15 cellular contexts compared by ENCODE assay signal in genomic region chr6:44022296-44022661, GRCh38.
DNase-seq lines count a peak whose midpoint lies in the region; ATAC-seq and TF ChIP-seq lines count a peak whose summit lies in the region.
"Had no signal": no experiment of that assay in that cellular context is flagged by ENCODE, and none has a peak within 500 bp of the region (broad histone marks: within the 10 kb centered on the region; RNA-seq: fewer than 3 reads in every experiment).

No MANE protein-coding gene starts in this region.

- no peaks in the 10 kb centered on the region; the same call in none of the 2 replicates for H3K27me3 Mint-ChIP-seq in HFFc6 (ENCODE audit: insufficient read depth)

- no peaks in the 10 kb centered on the region for H3K36me3 ChIP-seq in WERI-Rb-1
- no peaks in the 10 kb centered on the region for H3K36me3 ChIP-seq in lower lobe of right lung

- H3K27me3 ChIP-seq in WERI-Rb-1 (ENCODE audit: insufficient read depth, low read depth, severe bottlenecking) (no peaks in the 10 kb centered on the region), lower lobe of right lung (ENCODE audit: low read depth) (peaks cover 5% of the 10 kb centered on the region)

- H3K4me3 ChIP-seq in WERI-Rb-1 (ENCODE audit: low read depth, low read length) (no peak overlapping the region), lower lobe of right lung (no peak overlapping the region)
- H3K4me3 ChIP-seq: dorsolateral prefrontal cortex, PC-9 had no signal

- H3K9me3 ChIP-seq in WERI-Rb-1 (ENCODE audit: severe bottlenecking) (peaks cover 4% of the 10 kb centered on the region), lower lobe of right lung (no peaks in the 10 kb centered on the region)

- H3K36me3 Mint-ChIP-seq in HFFc6 (ENCODE audit: low read depth) = peaks cover 18% of the 10 kb centered on the region
- H3K36me3 Mint-ChIP-seq: activated naive CD8-positive, alpha-beta T cell treated with anti-CD3 and anti-CD28 coated beads, Interleukin-2, amount 10 ng/mL, durations not matched to agents 7 days and 5 days had no signal

- peak; percentile 46 to 51 for ATAC-seq in lower lobe of right lung
- ATAC-seq in GM21825 (IDR thresholded peaks at IDR 0.05; ENCODE audit: unreplicated experiment) = no peak
- ATAC-seq: left ventricle myocardium superior had no signal

- no peak overlapping the region for H3K27ac ChIP-seq in WERI-Rb-1
- no peak overlapping the region for H3K27ac ChIP-seq in lower lobe of right lung
- H3K27ac ChIP-seq: dorsolateral prefrontal cortex, PC-9 had no signal

- H3K27ac Mint-ChIP-seq in HFFc6 = peak overlapping the region; percentile 13; the same call in 1 of the 2 replicates
- H3K27ac Mint-ChIP-seq: activated naive CD8-positive, alpha-beta T cell treated with anti-CD3 and anti-CD28 coated beads, Interleukin-2, amount 10 ng/mL, durations not matched to agents 7 days and 5 days had no signal

- peaks cover 13% of the 10 kb centered on the region for H3K9me3 Mint-ChIP-seq in HFFc6
- H3K9me3 Mint-ChIP-seq: activated naive CD8-positive, alpha-beta T cell treated with anti-CD3 and anti-CD28 coated beads, Interleukin-2, amount 10 ng/mL, durations not matched to agents 7 days and 5 days had no signal

- peaks cover 42% of the 10 kb centered on the region for H3K4me1 Mint-ChIP-seq in HFFc6 (ENCODE audit: low read depth)

- DNase-seq in A172 (ENCODE audit: low spot score) (peak; percentile 74), HFFc6 (no peak), WERI-Rb-1 (peak; percentile 15), lower lobe of right lung (no peak), NCI-H2081 treated with DMSO at 0.1 percent for 48 hours (lab: John Stamatoyannopoulos, UW) (no peak), HK-2 (ENCODE audit: unreplicated experiment) (no peak), GF-D8 (lab: John Stamatoyannopoulos, UW) (no peak)
- DNase-seq: activated naive CD8-positive, alpha-beta T cell treated with anti-CD3 and anti-CD28 coated beads, Interleukin-2, amount 10 ng/mL, durations not matched to agents 7 days and 5 days; DND-41; Karpas-422; left ventricle myocardium superior; NCI-H2171 treated with DMSO at 0.1 percent for 48 hours; PC-9 had no signal

- TF ChIP-seq CTCF in HFFc6 (IDR thresholded peaks at IDR 0.05) (no peak), WERI-Rb-1 (IDR thresholded peaks at IDR 0.05; ENCODE audit: low read depth, low read length) (no peak), lower lobe of right lung (IDR thresholded peaks at IDR 0.05) (no peak)

- H3K4me3 Mint-ChIP-seq in HFFc6 = no peak overlapping the region
- H3K4me3 Mint-ChIP-seq: activated naive CD8-positive, alpha-beta T cell treated with anti-CD3 and anti-CD28 coated beads, Interleukin-2, amount 10 ng/mL, durations not matched to agents 7 days and 5 days had no signal

- no peaks in the 10 kb centered on the region for H3K4me1 ChIP-seq in lower lobe of right lung

- intact Hi-C loops in lower lobe of right lung (cut with DNase I) = no loop called here

Comparison
In these comparisons a context has a peak if more than half of its experiments do, and no peak if none do; other contexts are left out.
1. DNase-seq: peak in A172 (single experiment) and WERI-Rb-1 (single experiment); none in HFFc6 (single experiment), lower lobe of right lung (single experiment), NCI-H2081 treated with DMSO at 0.1 percent for 48 hours (single experiment), HK-2 (single experiment) and GF-D8 (single experiment).